ENCODE assay signal across 10 cellular contexts in the genomic region with DNA sequence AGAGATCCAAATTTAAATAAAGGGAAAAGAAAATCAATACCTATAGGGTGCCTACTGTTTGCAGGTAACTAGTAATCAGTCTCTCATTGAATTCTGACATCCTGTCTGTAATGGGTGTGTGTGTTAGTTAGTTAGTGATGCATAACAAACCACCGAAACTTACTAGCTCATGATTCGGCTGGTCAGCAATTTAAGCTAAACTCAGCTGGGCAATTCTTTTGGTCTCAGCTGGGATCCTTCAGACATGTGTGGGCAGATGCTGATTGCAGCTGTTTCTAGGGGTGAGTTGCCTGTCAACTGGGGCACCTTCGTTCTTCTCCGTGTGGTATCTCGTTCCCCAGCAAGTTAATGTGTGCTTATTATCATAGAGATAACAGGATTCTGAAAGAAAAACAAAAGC. TPM values are rescaled to one million over a fixed set of nuclear protein-coding genes. Genes with fewer than 3 reads are reported as not detected.
DNase-seq lines count a peak whose midpoint lies in the region; ATAC-seq and TF ChIP-seq lines count a peak whose summit lies in the region.
"Had no signal": no experiment of that assay in that cellular context is flagged by ENCODE, and none has a peak within 500 bp of the region (broad histone marks: within the 10 kb centered on the region; RNA-seq: fewer than 3 reads in every experiment).

No MANE protein-coding gene starts in this region.

- H3K9me2 ChIP-seq in SU-DHL-6 (replicated peaks; ENCODE audit: insufficient read depth, low read length), result no peaks in the 10 kb centered on the region

- CTCF ChIA-PET in activated CD4-positive, alpha-beta memory T cell treated with anti-CD3 and anti-CD28 coated beads, Interleukin-2, amount 10 ng/mL, durations not matched to agents 7 days and 5 days (lab: Charles Lee), result no interaction called here
- CTCF ChIA-PET in activated CD4-positive, alpha-beta memory T cell treated with anti-CD3 and anti-CD28 coated beads for 36 hours (lab: Charles Lee), result no interaction called here

- TF ChIP-seq CTCF in SU-DHL-6 (IDR thresholded peaks at IDR 0.05; ENCODE audit: insufficient read depth, low read length, poor library complexity, severe bottlenecking), result no peak
- no peak for TF ChIP-seq CTCF in spleen (IDR thresholded peaks at IDR 0.05 in 8 of 11, conservative IDR thresholded peaks at IDR 0.05 in 3 of 11)

- H3K4me1 ChIP-seq in spleen, result peaks cover 19 to 59% (median 42%) of the 10 kb centered on the region in 6 donors

- no peaks in the 10 kb centered on the region for H3K27me3 Mint-ChIP-seq in activated CD4-positive, alpha-beta memory T cell treated with anti-CD3 and anti-CD28 coated beads, Interleukin-2, amount 10 ng/mL, durations not matched to agents 7 days and 5 days
- H3K27me3 Mint-ChIP-seq in activated CD4-positive, alpha-beta memory T cell treated with anti-CD3 and anti-CD28 coated beads for 36 hours, result no peaks in the 10 kb centered on the region
- no peaks in the 10 kb centered on the region for H3K27me3 Mint-ChIP-seq in activated T-cell treated with anti-CD3 and anti-CD28 coated beads, Interleukin-2, amount 50 U/mL, for 24 hours

- peaks cover 37% of the 10 kb centered on the region for H3K36me3 Mint-ChIP-seq in activated CD4-positive, alpha-beta memory T cell treated with anti-CD3 and anti-CD28 coated beads, Interleukin-2, amount 10 ng/mL, durations not matched to agents 7 days and 5 days (ENCODE audit: low read depth)
- H3K36me3 Mint-ChIP-seq in activated CD4-positive, alpha-beta memory T cell treated with anti-CD3 and anti-CD28 coated beads for 36 hours, result peaks cover 23% of the 10 kb centered on the region
- H3K36me3 Mint-ChIP-seq in activated T-cell treated with anti-CD3 and anti-CD28 coated beads, Interleukin-2, amount 50 U/mL, for 24 hours (ENCODE audit: low read depth), result peaks cover 35% of the 10 kb centered on the region

- H3K27me3 ChIP-seq in SU-DHL-6 (ENCODE audit: low read length), result no peaks in the 10 kb centered on the region; the same call in 1 of the 2 replicates
- no peaks in the 10 kb centered on the region for H3K27me3 ChIP-seq in spleen (replicated peaks in 1 of 7)

- H3K9ac ChIP-seq in SU-DHL-6 (ENCODE audit: low read length), result no peak overlapping the region

- H3K79me2 ChIP-seq in SU-DHL-6 (ENCODE audit: insufficient read depth, low read length), result peaks cover 36% of the 10 kb centered on the region

- peaks cover 59% of the 10 kb centered on the region for H3K4me1 Mint-ChIP-seq in activated CD4-positive, alpha-beta memory T cell treated with anti-CD3 and anti-CD28 coated beads, Interleukin-2, amount 10 ng/mL, durations not matched to agents 7 days and 5 days
- peaks cover 58% of the 10 kb centered on the region for H3K4me1 Mint-ChIP-seq in activated CD4-positive, alpha-beta memory T cell treated with anti-CD3 and anti-CD28 coated beads for 36 hours (ENCODE audit: low read depth)
- peaks cover 66% of the 10 kb centered on the region for H3K4me1 Mint-ChIP-seq in activated T-cell treated with anti-CD3 and anti-CD28 coated beads, Interleukin-2, amount 50 U/mL, for 24 hours (ENCODE audit: low read depth)

- H3K27ac ChIP-seq in SU-DHL-6 (ENCODE audit: low read depth, low read length), result no peak overlapping the region
- H3K27ac ChIP-seq in spleen, result peak overlapping the region in 5 of 8 donors; percentile 9 to 99 (median 98)

- no peak overlapping the region for H3K4me2 ChIP-seq in SU-DHL-6 (ENCODE audit: low read depth, low read length, poor library complexity, severe bottlenecking)

- 0 out of 2 replicates have a peak, but pooled peaks cover 8% of the 10 kb centered on the region for H3K36me3 ChIP-seq in SU-DHL-6 (ENCODE audit: low read length)
- peaks cover 0 to 25% (median 0%) of the 10 kb centered on the region in 6 donors for H3K36me3 ChIP-seq in spleen

- TF ChIP-seq POLR2A in spleen (IDR thresholded peaks at IDR 0.05), result no peak

- DNase-seq in activated CD4-positive, alpha-beta memory T cell treated with anti-CD3 and anti-CD28 coated beads, Interleukin-2, amount 10 ng/mL, durations not matched to agents 7 days and 5 days, result no peak
- no peak for DNase-seq in activated CD4-positive, alpha-beta memory T cell treated with anti-CD3 and anti-CD28 coated beads for 36 hours
- no peak for DNase-seq in spleen
- DNase-seq in activated T-cell treated with anti-CD3 and anti-CD28 coated beads, Interleukin-2, amount 50 U/mL, for 24 hours, result no peak
- no peak for DNase-seq in anterior cingulate cortex (lab: John Stamatoyannopoulos, UW)
- DNase-seq in LoVo (ENCODE audit: low spot score), result no peak

- peak; percentile 56 for ATAC-seq in HG02885 (IDR thresholded peaks at IDR 0.05; ENCODE audit: poor library complexity, unreplicated experiment)
- ATAC-seq: esophagus mucosa had no signal

- 54 to 76% (median 62%) methylated on average over 5 of the region's 5 CpGs for WGBS in spleen, 5 donors

- peak overlapping the region; percentile 4 for H3K4me3 Mint-ChIP-seq in activated CD4-positive, alpha-beta memory T cell treated with anti-CD3 and anti-CD28 coated beads, Interleukin-2, amount 10 ng/mL, durations not matched to agents 7 days and 5 days
- no peak overlapping the region for H3K4me3 Mint-ChIP-seq in activated CD4-positive, alpha-beta memory T cell treated with anti-CD3 and anti-CD28 coated beads for 36 hours
- H3K4me3 Mint-ChIP-seq in activated T-cell treated with anti-CD3 and anti-CD28 coated beads, Interleukin-2, amount 50 U/mL, for 24 hours, result no peak overlapping the region

- intact Hi-C loops in activated CD4-positive, alpha-beta memory T cell treated with anti-CD3 and anti-CD28 coated beads for 36 hours (cut with micrococcal nuclease), result loop anchor here (5.0 kb wide), 1 partner anchor 40 kb away; a partner anchor contains a TSS
- intact Hi-C loops in spleen (cut with DNase I; ENCODE audit: low total_unique reads), result no loop called here

- peaks cover 9% of the 10 kb centered on the region; the same call in 1 of the 2 replicates for H4K20me1 ChIP-seq in SU-DHL-6 (ENCODE audit: low read depth, low read length)

- peak overlapping the region; percentile 59 for H3K27ac Mint-ChIP-seq in activated CD4-positive, alpha-beta memory T cell treated with anti-CD3 and anti-CD28 coated beads, Interleukin-2, amount 10 ng/mL, durations not matched to agents 7 days and 5 days
- no peak overlapping the region for H3K27ac Mint-ChIP-seq in activated CD4-positive, alpha-beta memory T cell treated with anti-CD3 and anti-CD28 coated beads for 36 hours
- H3K27ac Mint-ChIP-seq in activated T-cell treated with anti-CD3 and anti-CD28 coated beads, Interleukin-2, amount 50 U/mL, for 24 hours, result no peak overlapping the region

- H3K9me3 Mint-ChIP-seq in activated CD4-positive, alpha-beta memory T cell treated with anti-CD3 and anti-CD28 coated beads, Interleukin-2, amount 10 ng/mL, durations not matched to agents 7 days and 5 days, result peaks cover 13% of the 10 kb centered on the region
- H3K9me3 Mint-ChIP-seq in activated CD4-positive, alpha-beta memory T cell treated with anti-CD3 and anti-CD28 coated beads for 36 hours, result no peaks in the 10 kb centered on the region
- H3K9me3 Mint-ChIP-seq in activated T-cell treated with anti-CD3 and anti-CD28 coated beads, Interleukin-2, amount 50 U/mL, for 24 hours, result peaks cover 6% of the 10 kb centered on the region

- 0 out of 2 replicates have a peak, but pooled peaks cover 3% of the 10 kb centered on the region for H3F3A ChIP-seq in SU-DHL-6 (ENCODE audit: insufficient read depth)

- H2AFZ ChIP-seq in SU-DHL-6 (ENCODE audit: low read depth, low read length, severe bottlenecking), result peak overlapping the region; percentile 43

- H3K9me3 ChIP-seq in SU-DHL-6 (ENCODE audit: insufficient read depth, low read length), result no peaks in the 10 kb centered on the region
- H3K9me3 ChIP-seq in spleen, result peaks cover 0 to 6% (median 0%) of the 10 kb centered on the region in 8 donors

- H3K4me3 ChIP-seq in SU-DHL-6 (ENCODE audit: insufficient read depth, low read length, poor library complexity, severe bottlenecking) (no peak overlapping the region), spleen (peak overlapping the region in 1 of 8 donors; percentile 28)

- POLR2A ChIA-PET in activated CD4-positive, alpha-beta memory T cell treated with anti-CD3 and anti-CD28 coated beads, Interleukin-2, amount 10 ng/mL, durations not matched to agents 7 days and 5 days (lab: Charles Lee), result interaction anchor here (0.9 to 2.6 kb wide), 2 partner anchors 19 to 119 kb away, joined by 3 to 10 read pairs; a partner anchor contains a TSS
- POLR2A ChIA-PET in activated CD4-positive, alpha-beta memory T cell treated with anti-CD3 and anti-CD28 coated beads for 36 hours (lab: Charles Lee), result no interaction called here

RNA-seq across cellular contexts. Expression of a gene that starts 40.2 kb away (rescaled TPM):
- total RNA-seq in activated CD4-positive, alpha-beta memory T cell treated with anti-CD3 and anti-CD28 coated beads, Interleukin-2, amount 10 ng/mL, durations not matched to agents 7 days and 5 days, result 10 to 100 TPM; 12.3 to 14.6 TPM
- total RNA-seq in activated CD4-positive, alpha-beta memory T cell treated with anti-CD3 and anti-CD28 coated beads for 36 hours, result 10 to 100 TPM; 10.8 to 11.8 TPM
- 10 to 100 TPM; 34.3 to 44.5 (median 38.6) TPM for total RNA-seq in spleen
- 1 to 10 TPM; 2.7 to 3.8 (median 3.2) TPM for polyA plus RNA-seq in spleen

RNA-seq across cellular contexts. Expression of a gene that starts 43.9 kb away (rescaled TPM):
- not detected for total RNA-seq in activated CD4-positive, alpha-beta memory T cell treated with anti-CD3 and anti-CD28 coated beads, Interleukin-2, amount 10 ng/mL, durations not matched to agents 7 days and 5 days
- total RNA-seq in activated CD4-positive, alpha-beta memory T cell treated with anti-CD3 and anti-CD28 coated beads for 36 hours, result not detected
- not detected for total RNA-seq in spleen
- not detected for polyA plus RNA-seq in spleen
- total RNA-seq: esophagus mucosa, HT1080 had no signal
